11 cellular contexts compared by ENCODE assay signal in the genomic region with DNA sequence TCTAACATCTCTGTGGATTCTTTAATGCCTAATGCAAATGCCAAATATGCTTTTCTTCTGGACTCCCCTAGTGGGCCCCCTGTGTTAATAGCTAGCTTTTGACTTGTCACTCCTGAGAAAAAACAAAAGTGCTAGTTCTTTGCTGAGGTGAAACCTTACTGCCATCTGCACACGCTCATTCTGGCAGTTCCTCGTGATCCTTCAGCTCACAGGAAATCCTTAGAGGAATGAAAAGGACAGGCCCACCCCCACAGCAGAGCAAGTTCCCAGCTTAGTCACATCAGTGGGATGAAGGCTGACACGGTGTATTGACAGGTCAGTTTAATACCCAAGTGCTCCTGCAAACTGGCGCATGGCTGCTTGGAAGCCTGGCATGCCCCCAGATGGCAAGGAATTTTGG.
DNase-seq lines count a peak whose midpoint lies in the region; ATAC-seq, FAIRE-seq and TF ChIP-seq lines count a peak whose summit lies in the region.
"Had no signal": no experiment of that assay in that cellular context is flagged by ENCODE, and none has a peak within 500 bp of the region (broad histone marks: within the 10 kb centered on the region; RNA-seq: fewer than 3 reads in every experiment).

No MANE protein-coding gene starts in this region.

- POLR2A ChIA-PET in naive thymus-derived CD4-positive, alpha-beta T cell (lab: Charles Lee), result interaction anchor here (1.9 kb wide), 1 partner anchor 10 kb away, joined by 8 read pairs; no protein-coding TSS in a partner anchor

- no peak overlapping the region for H3K27ac ChIP-seq in naive thymus-derived CD4-positive, alpha-beta T cell (ENCODE audit: low read depth, low read length)
- H3K27ac ChIP-seq in uterus, result no peak overlapping the region
- H3K27ac ChIP-seq: adrenal gland had no signal

- no peak for TF ChIP-seq CTCF in choroid plexus epithelial cell (conservative IDR thresholded peaks at IDR 0.05; ENCODE audit: low read depth, low read length)
- TF ChIP-seq CTCF in uterus (IDR thresholded peaks at IDR 0.05), result no peak

- no peaks in the 10 kb centered on the region for H3K27me3 ChIP-seq in naive thymus-derived CD4-positive, alpha-beta T cell (ENCODE audit: control insufficient read depth in 2 of 2, insufficient read depth in 2 of 2, low read length in 2 of 2)
- H3K27me3 ChIP-seq in uterus, result no peaks in the 10 kb centered on the region
- H3K27me3 ChIP-seq: adrenal gland had no signal

- no peak overlapping the region for H3K27ac Mint-ChIP-seq in naive thymus-derived CD4-positive, alpha-beta T cell

- peak; percentile 35 for DNase-seq in choroid plexus epithelial cell (ENCODE audit: low read depth)
- peak; percentile 13 for DNase-seq in retina
- DNase-seq in naive thymus-derived CD4-positive, alpha-beta T cell, result no peak
- DNase-seq in HTR-8/SVneo (ENCODE audit: insufficient read length, low spot score), result no peak
- no peak for DNase-seq in uterus
- DNase-seq: adrenal gland, DMS79, NCI-H524 treated with DMSO at 0.1 percent for 48 hours had no signal

- no peaks in the 10 kb centered on the region for H3K36me3 ChIP-seq in naive thymus-derived CD4-positive, alpha-beta T cell (ENCODE audit: control insufficient read depth in 2 of 3, insufficient read depth in 3 of 3, low read length in 3 of 3)
- H3K36me3 ChIP-seq in uterus, result no peaks in the 10 kb centered on the region
- H3K36me3 ChIP-seq: adrenal gland had no signal

- TF ChIP-seq POLR2A in uterus (IDR thresholded peaks at IDR 0.05), result no peak

- peaks cover 3 to 23% (median 9%) of the 10 kb centered on the region in 11 donors for H3K9me3 Mint-ChIP-seq in naive thymus-derived CD4-positive, alpha-beta T cell

- peaks cover 0 to 6% of the 10 kb centered on the region in 2 donors for H3K4me1 ChIP-seq in naive thymus-derived CD4-positive, alpha-beta T cell (ENCODE audit: control insufficient read depth in 2 of 2, insufficient read depth in 2 of 2, low read length in 2 of 2)
- H3K4me1 ChIP-seq in uterus, result no peaks in the 10 kb centered on the region
- H3K4me1 ChIP-seq: adrenal gland had no signal

- H3K4me3 Mint-ChIP-seq in naive thymus-derived CD4-positive, alpha-beta T cell, result no peak overlapping the region

- CTCF ChIA-PET in naive thymus-derived CD4-positive, alpha-beta T cell (lab: Charles Lee), result interaction anchor here (0.6 kb wide), 1 partner anchor 10 kb away, joined by 3 read pairs; no protein-coding TSS in a partner anchor

- H3K4me3 ChIP-seq in choroid plexus epithelial cell (ENCODE audit: low read depth, low read length) (no peak overlapping the region), uterus (no peak overlapping the region)
- H3K4me3 ChIP-seq in naive thymus-derived CD4-positive, alpha-beta T cell (ENCODE audit: low read length), result no peak overlapping the region
- H3K4me3 ChIP-seq: adrenal gland had no signal

- H3K4me1 Mint-ChIP-seq in naive thymus-derived CD4-positive, alpha-beta T cell, result peaks cover 6 to 16% (median 8%) of the 10 kb centered on the region in 7 donors

- peaks cover 0 to 12% (median 6%) of the 10 kb centered on the region in 5 donors for H3K36me3 Mint-ChIP-seq in naive thymus-derived CD4-positive, alpha-beta T cell

- intact Hi-C loops in naive thymus-derived CD4-positive, alpha-beta T cell (cut with micrococcal nuclease), result no loop called here
- intact Hi-C loops in uterus (cut with DNase I; ENCODE audit: low total_unique reads), result no loop called here

- no peak for FAIRE-seq in HTR-8/SVneo (lab: Jason Lieb, UNC)

- peak; percentile 54 for ATAC-seq in GM18909 (IDR thresholded peaks at IDR 0.05; ENCODE audit: poor library complexity, unreplicated experiment)
- peak; percentile 38 for ATAC-seq in HG03378 (IDR thresholded peaks at IDR 0.05; ENCODE audit: unreplicated experiment)
- ATAC-seq in naive thymus-derived CD4-positive, alpha-beta T cell, result no peak
- ATAC-seq: left lobe of liver had no signal

- peaks cover 0 to 3% (median 0%) of the 10 kb centered on the region in 5 donors for H3K27me3 Mint-ChIP-seq in naive thymus-derived CD4-positive, alpha-beta T cell

- peaks cover 0 to 3% (median 0%) of the 10 kb centered on the region in 3 experiments for H3K9me3 ChIP-seq in naive thymus-derived CD4-positive, alpha-beta T cell (ENCODE audit: control insufficient read depth in 2 of 3, low read length in 3 of 3)
- H3K9me3 ChIP-seq in uterus, result no peaks in the 10 kb centered on the region

Comparison
In these comparisons a context has a peak if more than half of its experiments do, and no peak if none do; other contexts are left out.
1. DNase-seq: peak in choroid plexus epithelial cell (single experiment) and retina (single experiment); none in naive thymus-derived CD4-positive, alpha-beta T cell (0 of 9), HTR-8/SVneo (single experiment) and uterus (0 of 2).